In genomic region chr3:184177331-184177731, GRCh38 we compare ENCODE assay signal across 9 cellular contexts. TPM values are rescaled to one million over a fixed set of nuclear protein-coding genes. Genes with fewer than 3 reads are reported as not detected.
DNase-seq lines count a peak whose midpoint lies in the region; ATAC-seq and TF ChIP-seq lines count a peak whose summit lies in the region.
"Had no signal": no experiment of that assay in that cellular context is flagged by ENCODE, and none has a peak within 500 bp of the region (broad histone marks: within the 10 kb centered on the region; RNA-seq: fewer than 3 reads in every experiment).

No MANE protein-coding gene starts in this region.

- peak overlapping the region in 3 of 4 donors; percentile 97 to 100 (median 99) for H3K4me3 ChIP-seq in esophagus squamous epithelium
- no peak overlapping the region for H3K4me3 ChIP-seq in CD4-positive, alpha-beta memory T cell (ENCODE audit: low read length in 2 of 2)

- no peak for TF ChIP-seq POLR2A in esophagus squamous epithelium (IDR thresholded peaks at IDR 0.05)

- H3K27ac ChIP-seq in esophagus squamous epithelium, result peak overlapping the region; percentile 96 to 98 (median 98)
- H3K27ac ChIP-seq in CD4-positive, alpha-beta memory T cell (ENCODE audit: low read depth, low read length), result no peak overlapping the region

- POLR2A ChIA-PET in CD4-positive, alpha-beta memory T cell (lab: Charles Lee; ENCODE audit: partially characterized antibody), result interaction anchor here (1.1 to 2.2 kb wide), 3 partner anchors 8 to 42 kb away, joined by 5 to 14 read pairs (median 7); partner anchors contain the start of genes ABCF3, DVL3 and EIF2B5

- peak overlapping the region; percentile 94 for H3K27ac Mint-ChIP-seq in osteocyte (ENCODE audit: unreplicated experiment)
- no peak overlapping the region for H3K27ac Mint-ChIP-seq in CD4-positive, alpha-beta memory T cell

- ATAC-seq in GM19467 (IDR thresholded peaks at IDR 0.05; ENCODE audit: unreplicated experiment), result no peak

- 19 to 31% methylated on average over 4 of the region's 4 CpGs for WGBS in esophagus squamous epithelium, 2 donors

- H3K27me3 ChIP-seq in esophagus squamous epithelium, result no peaks in the 10 kb centered on the region
- H3K27me3 ChIP-seq in CD4-positive, alpha-beta memory T cell (ENCODE audit: insufficient read depth, low read length), result no peaks in the 10 kb centered on the region

- peaks cover 44 to 57% (median 53%) of the 10 kb centered on the region in 3 donors for H3K36me3 ChIP-seq in esophagus squamous epithelium
- peaks cover 57% of the 10 kb centered on the region for H3K36me3 ChIP-seq in CD4-positive, alpha-beta memory T cell (ENCODE audit: insufficient read depth, low read length)

- DNase-seq in CD1c-positive myeloid dendritic cell (ENCODE audit: extremely low spot score) (peak; percentile 70), RPMI7951 (ENCODE audit: low read depth) (peak; percentile 42), esophagus squamous epithelium (lab: John Stamatoyannopoulos, UW) (no peak), osteocyte (ENCODE audit: extremely low spot score, unreplicated experiment) (no peak), NCI-H2029 (lab: John Stamatoyannopoulos, UW) (no peak)
- no peak for DNase-seq in CD4-positive, alpha-beta memory T cell
- no peak for DNase-seq in activated naive CD4-positive, alpha-beta T cell treated with Interleukin-2 at 50 U/mL for 16 hours
- DNase-seq: effector CD4-positive, alpha-beta T cell had no signal

- TF ChIP-seq CTCF in esophagus squamous epithelium (IDR thresholded peaks at IDR 0.05) (no peak), osteocyte (IDR thresholded peaks at IDR 0.05) (no peak)

- no peaks in the 10 kb centered on the region for H3K9me3 ChIP-seq in esophagus squamous epithelium
- no peaks in the 10 kb centered on the region for H3K9me3 ChIP-seq in CD4-positive, alpha-beta memory T cell (ENCODE audit: control insufficient read depth in 1 of 2, low read length in 2 of 2)

- H3K4me3 Mint-ChIP-seq in osteocyte (ENCODE audit: unreplicated experiment), result peak overlapping the region; percentile 97
- H3K4me3 Mint-ChIP-seq in CD4-positive, alpha-beta memory T cell, result peak overlapping the region in 2 of 8 donors; percentile 41 to 58

- H3K4me1 Mint-ChIP-seq in osteocyte (ENCODE audit: unreplicated experiment), result peaks cover 46% of the 10 kb centered on the region
- H3K4me1 Mint-ChIP-seq in CD4-positive, alpha-beta memory T cell, result peaks cover 17 to 43% (median 30%) of the 10 kb centered on the region in 4 donors

- CTCF ChIA-PET in CD4-positive, alpha-beta memory T cell (lab: Charles Lee; ENCODE audit: partially characterized antibody), result interaction anchor here (1.2 to 1.3 kb wide), 3 partner anchors 14 to 50 kb away, joined by 3 read pairs; no protein-coding TSS in a partner anchor

- peaks cover 39 to 59% (median 47%) of the 10 kb centered on the region in 3 donors for H3K4me1 ChIP-seq in esophagus squamous epithelium
- H3K4me1 ChIP-seq in CD4-positive, alpha-beta memory T cell (ENCODE audit: insufficient read depth, low read length), result peaks cover 37% of the 10 kb centered on the region

- intact Hi-C loops in esophagus squamous epithelium (cut with DNase I), result no loop called here
- intact Hi-C loops in CD4-positive, alpha-beta memory T cell (cut with micrococcal nuclease), result no loop called here

- no peaks in the 10 kb centered on the region for H3K9me3 Mint-ChIP-seq in osteocyte (ENCODE audit: unreplicated experiment)
- H3K9me3 Mint-ChIP-seq in CD4-positive, alpha-beta memory T cell, result no peaks in the 10 kb centered on the region

- peaks cover 26% of the 10 kb centered on the region for H3K36me3 Mint-ChIP-seq in osteocyte (ENCODE audit: unreplicated experiment)
- H3K36me3 Mint-ChIP-seq in CD4-positive, alpha-beta memory T cell, result peaks cover 27 to 52% of the 10 kb centered on the region in 2 donors

- no peaks in the 10 kb centered on the region for H3K27me3 Mint-ChIP-seq in osteocyte (ENCODE audit: unreplicated experiment)
- no peaks in the 10 kb centered on the region for H3K27me3 Mint-ChIP-seq in CD4-positive, alpha-beta memory T cell

RNA-seq across cellular contexts. Expression of gene AP2M1, which starts 2.7 kb away (rescaled TPM):
- total RNA-seq in RPMI7951 (2014; rRNA removed; shearing (Covaris generic)), result 699 and 754 TPM in 2 replicates
- total RNA-seq in esophagus squamous epithelium (100 to 1,000 TPM; 139 to 212 (median 208) TPM), osteocyte (398 and 419 TPM in 2 replicates)
- 100 to 1,000 TPM; 206 to 208 TPM for total RNA-seq in CD4-positive, alpha-beta memory T cell
- polyA plus RNA-seq in CD4-positive, alpha-beta memory T cell, result 100 to 1,000 TPM; 254 to 312 TPM

RNA-seq across cellular contexts. Expression of gene ABCF3, which starts 8.7 kb away (rescaled TPM):
- 27.2 and 33.4 TPM in 2 replicates for total RNA-seq in RPMI7951 (2014; rRNA removed; shearing (Covaris generic))
- total RNA-seq in esophagus squamous epithelium, result 10 to 100 TPM; 31.4 to 63.1 (median 40.5) TPM
- 60.5 and 69.5 TPM in 2 replicates for total RNA-seq in osteocyte
- 100 to 1,000 TPM; 122 to 124 TPM for total RNA-seq in CD4-positive, alpha-beta memory T cell
- 10 to 100 TPM; 32.0 to 55.1 TPM for polyA plus RNA-seq in CD4-positive, alpha-beta memory T cell

RNA-seq across cellular contexts. Expression of gene DVL3, which starts 22.2 kb away (rescaled TPM):
- 21.9 and 27.8 TPM in 2 replicates for total RNA-seq in RPMI7951 (2014; rRNA removed; shearing (Covaris generic))
- total RNA-seq in esophagus squamous epithelium, result 10 to 100 TPM; 28.9 to 45.2 (median 34.4) TPM
- 110 and 121 TPM in 2 replicates for total RNA-seq in osteocyte
- total RNA-seq in CD4-positive, alpha-beta memory T cell, result 10 to 100 TPM; 43.3 to 46.4 TPM
- 10 to 100 TPM in 1 of 2 donors, 1 to 10 TPM in 1; 3.0 to 14.1 TPM for polyA plus RNA-seq in CD4-positive, alpha-beta memory T cell

RNA-seq across cellular contexts. Expression of gene EIF2B5, which starts 42.2 kb away (rescaled TPM):
- total RNA-seq in RPMI7951 (2014; rRNA removed; shearing (Covaris generic)), result 42.1 and 52.0 TPM in 2 replicates
- total RNA-seq in esophagus squamous epithelium (10 to 100 TPM; 27.2 to 51.5 (median 42.1) TPM), osteocyte (30.3 and 30.4 TPM in 2 replicates)
- 10 to 100 TPM; 82.3 to 87.6 TPM for total RNA-seq in CD4-positive, alpha-beta memory T cell
- polyA plus RNA-seq in CD4-positive, alpha-beta memory T cell, result 10 to 100 TPM; 59.6 to 69.4 TPM

RNA-seq across cellular contexts. Expression of gene VWA5B2, which starts 52.1 kb away (rescaled TPM):
- not detected in 2 replicates for total RNA-seq in RPMI7951 (2014; rRNA removed; shearing (Covaris generic))
- total RNA-seq in esophagus squamous epithelium (under 1 TPM in 1 of 4 donors, not detected in 3; 0.22 TPM), osteocyte (0.11 TPM in 1 of 2 replicates, not detected in the other)
- total RNA-seq in CD4-positive, alpha-beta memory T cell, result not detected
- under 1 TPM in 1 of 2 donors, not detected in 1; 0.38 TPM for polyA plus RNA-seq in CD4-positive, alpha-beta memory T cell

Comparison
In these comparisons a context has a peak if more than half of its experiments do, and no peak if none do; other contexts are left out.
1. DNase-seq: peak in CD1c-positive myeloid dendritic cell (single experiment) and RPMI7951 (single experiment); none in esophagus squamous epithelium (single experiment), osteocyte (single experiment), NCI-H2029 (single experiment), CD4-positive, alpha-beta memory T cell (0 of 5) and activated naive CD4-positive, alpha-beta T cell treated with Interleukin-2 at 50 U/mL for 16 hours (single experiment).
2. H3K4me3 ChIP-seq: peak in esophagus squamous epithelium (3 of 4); none in CD4-positive, alpha-beta memory T cell (0 of 2).